1 cellular context compared by ENCODE assay signal in the genomic region with DNA sequence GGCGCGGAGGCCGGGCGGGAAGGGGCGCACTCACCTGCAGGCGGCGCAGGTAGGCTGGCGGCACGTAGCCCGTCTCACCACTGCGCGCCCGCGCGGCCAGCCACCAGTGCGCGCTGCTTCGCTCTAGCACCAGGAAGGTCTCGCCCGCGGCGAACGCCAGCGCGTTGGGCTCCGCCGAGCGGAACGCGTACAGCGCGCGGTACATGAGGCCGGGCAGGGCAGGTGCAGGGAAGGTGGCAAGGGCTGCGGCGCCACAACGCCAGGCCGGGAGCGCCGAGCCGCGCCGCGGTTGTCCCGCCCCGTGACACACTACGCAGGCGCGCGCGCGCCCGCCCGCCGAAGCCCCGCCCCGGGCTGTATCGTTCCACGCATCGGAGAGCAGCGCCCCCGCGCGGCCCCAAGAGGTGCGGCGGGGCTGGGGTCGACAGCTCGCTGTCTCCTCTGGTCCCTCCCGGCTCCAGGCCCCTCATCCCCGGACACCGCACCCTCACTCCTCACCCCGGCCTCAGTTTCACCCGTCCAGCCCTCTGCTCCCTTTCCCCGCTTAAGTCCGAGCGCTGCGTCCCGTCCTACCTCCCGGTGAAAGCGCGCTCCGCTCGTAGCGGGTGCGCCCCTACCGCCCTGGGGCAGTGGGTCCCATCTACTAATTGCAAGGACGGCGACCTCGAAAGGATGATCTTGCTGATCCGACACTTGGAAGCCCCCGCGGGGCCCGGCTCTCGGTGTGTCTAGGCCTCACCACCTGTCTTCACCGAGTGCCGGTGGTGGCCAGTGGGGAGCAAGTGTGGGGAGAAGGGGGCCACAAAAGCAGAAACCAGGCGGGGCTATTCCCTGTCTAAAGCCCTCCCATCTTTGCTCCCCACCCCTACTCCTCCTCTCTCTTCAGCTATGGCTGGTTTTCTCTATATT.
TF ChIP-seq lines count a peak whose summit lies in the region.

A gene (minus strand): TSS at position 313 of the 909 bp plus-strand sequence. CDS start 108 bp downstream, at position 205.

TF ChIP-seq in HEK293, 187 proteins besides CTCF, POLR2A, EP300 and RAD21 (continued from another document and continues in another):
- TF ChIP-seq, protein P1, sequence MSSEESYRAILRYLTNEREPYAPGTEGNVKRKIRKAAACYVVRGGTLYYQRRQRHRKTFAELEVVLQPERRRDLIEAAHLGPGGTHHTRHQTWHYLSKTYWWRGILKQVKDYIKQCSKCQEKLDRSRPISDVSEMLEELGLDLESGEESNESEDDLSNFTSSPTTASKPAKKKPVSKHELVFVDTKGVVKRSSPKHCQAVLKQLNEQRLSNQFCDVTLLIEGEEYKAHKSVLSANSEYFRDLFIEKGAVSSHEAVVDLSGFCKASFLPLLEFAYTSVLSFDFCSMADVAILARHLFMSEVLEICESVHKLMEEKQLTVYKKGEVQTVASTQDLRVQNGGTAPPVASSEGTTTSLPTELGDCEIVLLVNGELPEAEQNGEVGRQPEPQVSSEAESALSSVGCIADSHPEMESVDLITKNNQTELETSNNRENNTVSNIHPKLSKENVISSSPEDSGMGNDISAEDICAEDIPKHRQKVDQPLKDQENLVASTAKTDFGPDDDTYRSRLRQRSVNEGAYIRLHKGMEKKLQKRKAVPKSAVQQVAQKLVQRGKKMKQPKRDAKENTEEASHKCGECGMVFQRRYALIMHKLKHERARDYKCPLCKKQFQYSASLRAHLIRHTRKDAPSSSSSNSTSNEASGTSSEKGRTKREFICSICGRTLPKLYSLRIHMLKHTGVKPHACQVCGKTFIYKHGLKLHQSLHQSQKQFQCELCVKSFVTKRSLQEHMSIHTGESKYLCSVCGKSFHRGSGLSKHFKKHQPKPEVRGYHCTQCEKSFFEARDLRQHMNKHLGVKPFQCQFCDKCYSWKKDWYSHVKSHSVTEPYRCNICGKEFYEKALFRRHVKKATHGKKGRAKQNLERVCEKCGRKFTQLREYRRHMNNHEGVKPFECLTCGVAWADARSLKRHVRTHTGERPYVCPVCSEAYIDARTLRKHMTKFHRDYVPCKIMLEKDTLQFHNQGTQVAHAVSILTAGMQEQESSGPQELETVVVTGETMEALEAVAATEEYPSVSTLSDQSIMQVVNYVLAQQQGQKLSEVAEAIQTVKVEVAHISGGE (tag by site-specific recombination; conservative IDR thresholded peaks at IDR 0.05; ENCODE audit: low read depth) = no peak
- no peak for TF ChIP-seq ZNF311 (tag by site-specific recombination; IDR thresholded peaks at IDR 0.05; ENCODE audit: borderline replicate concordance)
- TF ChIP-seq ZNF629 (tag by site-specific recombination; IDR thresholded peaks at IDR 0.05) = no peak
- TF ChIP-seq, protein P2, sequence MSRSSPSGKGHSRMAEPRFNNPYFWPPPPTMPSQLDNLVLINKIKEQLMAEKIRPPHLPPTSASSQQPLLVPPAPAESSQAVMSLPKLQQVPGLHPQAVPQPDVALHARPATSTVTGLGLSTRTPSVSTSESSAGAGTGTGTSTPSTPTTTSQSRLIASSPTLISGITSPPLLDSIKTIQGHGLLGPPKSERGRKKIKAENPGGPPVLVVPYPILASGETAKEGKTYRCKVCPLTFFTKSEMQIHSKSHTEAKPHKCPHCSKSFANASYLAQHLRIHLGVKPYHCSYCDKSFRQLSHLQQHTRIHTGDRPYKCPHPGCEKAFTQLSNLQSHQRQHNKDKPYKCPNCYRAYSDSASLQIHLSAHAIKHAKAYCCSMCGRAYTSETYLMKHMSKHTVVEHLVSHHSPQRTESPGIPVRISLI (tag by site-specific recombination; IDR thresholded peaks at IDR 0.05) = no peak
- TF ChIP-seq, protein P3, sequence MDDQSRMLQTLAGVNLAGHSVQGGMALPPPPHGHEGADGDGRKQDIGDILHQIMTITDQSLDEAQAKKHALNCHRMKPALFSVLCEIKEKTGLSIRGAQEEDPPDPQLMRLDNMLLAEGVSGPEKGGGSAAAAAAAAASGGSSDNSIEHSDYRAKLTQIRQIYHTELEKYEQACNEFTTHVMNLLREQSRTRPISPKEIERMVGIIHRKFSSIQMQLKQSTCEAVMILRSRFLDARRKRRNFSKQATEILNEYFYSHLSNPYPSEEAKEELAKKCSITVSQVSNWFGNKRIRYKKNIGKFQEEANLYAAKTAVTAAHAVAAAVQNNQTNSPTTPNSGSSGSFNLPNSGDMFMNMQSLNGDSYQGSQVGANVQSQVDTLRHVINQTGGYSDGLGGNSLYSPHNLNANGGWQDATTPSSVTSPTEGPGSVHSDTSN (CRISPR knock-in tag; IDR thresholded peaks at IDR 0.05) = peak; percentile 90
- TF ChIP-seq, protein P4, sequence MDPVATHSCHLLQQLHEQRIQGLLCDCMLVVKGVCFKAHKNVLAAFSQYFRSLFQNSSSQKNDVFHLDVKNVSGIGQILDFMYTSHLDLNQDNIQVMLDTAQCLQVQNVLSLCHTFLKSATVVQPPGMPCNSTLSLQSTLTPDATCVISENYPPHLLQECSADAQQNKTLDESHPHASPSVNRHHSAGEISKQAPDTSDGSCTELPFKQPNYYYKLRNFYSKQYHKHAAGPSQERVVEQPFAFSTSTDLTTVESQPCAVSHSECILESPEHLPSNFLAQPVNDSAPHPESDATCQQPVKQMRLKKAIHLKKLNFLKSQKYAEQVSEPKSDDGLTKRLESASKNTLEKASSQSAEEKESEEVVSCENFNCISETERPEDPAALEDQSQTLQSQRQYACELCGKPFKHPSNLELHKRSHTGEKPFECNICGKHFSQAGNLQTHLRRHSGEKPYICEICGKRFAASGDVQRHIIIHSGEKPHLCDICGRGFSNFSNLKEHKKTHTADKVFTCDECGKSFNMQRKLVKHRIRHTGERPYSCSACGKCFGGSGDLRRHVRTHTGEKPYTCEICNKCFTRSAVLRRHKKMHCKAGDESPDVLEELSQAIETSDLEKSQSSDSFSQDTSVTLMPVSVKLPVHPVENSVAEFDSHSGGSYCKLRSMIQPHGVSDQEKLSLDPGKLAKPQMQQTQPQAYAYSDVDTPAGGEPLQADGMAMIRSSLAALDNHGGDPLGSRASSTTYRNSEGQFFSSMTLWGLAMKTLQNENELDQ (tag by site-specific recombination; IDR thresholded peaks at IDR 0.05; ENCODE audit: low read depth) = no peak
- TF ChIP-seq, protein P5, sequence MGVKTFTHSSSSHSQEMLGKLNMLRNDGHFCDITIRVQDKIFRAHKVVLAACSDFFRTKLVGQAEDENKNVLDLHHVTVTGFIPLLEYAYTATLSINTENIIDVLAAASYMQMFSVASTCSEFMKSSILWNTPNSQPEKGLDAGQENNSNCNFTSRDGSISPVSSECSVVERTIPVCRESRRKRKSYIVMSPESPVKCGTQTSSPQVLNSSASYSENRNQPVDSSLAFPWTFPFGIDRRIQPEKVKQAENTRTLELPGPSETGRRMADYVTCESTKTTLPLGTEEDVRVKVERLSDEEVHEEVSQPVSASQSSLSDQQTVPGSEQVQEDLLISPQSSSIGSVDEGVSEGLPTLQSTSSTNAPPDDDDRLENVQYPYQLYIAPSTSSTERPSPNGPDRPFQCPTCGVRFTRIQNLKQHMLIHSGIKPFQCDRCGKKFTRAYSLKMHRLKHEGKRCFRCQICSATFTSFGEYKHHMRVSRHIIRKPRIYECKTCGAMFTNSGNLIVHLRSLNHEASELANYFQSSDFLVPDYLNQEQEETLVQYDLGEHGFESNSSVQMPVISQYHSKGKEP (tag by site-specific recombination; IDR thresholded peaks at IDR 0.05) = no peak
- TF ChIP-seq ZNF175 (tag by site-specific recombination; IDR thresholded peaks at IDR 0.05) = no peak
- TF ChIP-seq ZBTB20 (tag by site-specific recombination; IDR thresholded peaks at IDR 0.05) = peak; percentile 29; the same call in 1 of the 2 replicates
- TF ChIP-seq KLF7 (tag by site-specific recombination; IDR thresholded peaks at IDR 0.05; ENCODE audit: borderline replicate concordance) = no peak
- TF ChIP-seq, protein P6, sequence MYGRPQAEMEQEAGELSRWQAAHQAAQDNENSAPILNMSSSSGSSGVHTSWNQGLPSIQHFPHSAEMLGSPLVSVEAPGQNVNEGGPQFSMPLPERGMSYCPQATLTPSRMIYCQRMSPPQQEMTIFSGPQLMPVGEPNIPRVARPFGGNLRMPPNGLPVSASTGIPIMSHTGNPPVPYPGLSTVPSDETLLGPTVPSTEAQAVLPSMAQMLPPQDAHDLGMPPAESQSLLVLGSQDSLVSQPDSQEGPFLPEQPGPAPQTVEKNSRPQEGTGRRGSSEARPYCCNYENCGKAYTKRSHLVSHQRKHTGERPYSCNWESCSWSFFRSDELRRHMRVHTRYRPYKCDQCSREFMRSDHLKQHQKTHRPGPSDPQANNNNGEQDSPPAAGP (tag by site-specific recombination; IDR thresholded peaks at IDR 0.05) = no peak; the same call in 1 of the 2 replicates
- TF ChIP-seq ZNF211 (tag by site-specific recombination; IDR thresholded peaks at IDR 0.05; ENCODE audit: low read depth) = no peak
- no peak for TF ChIP-seq ZSCAN23 (tag by site-specific recombination; IDR thresholded peaks at IDR 0.05)
- no peak for TF ChIP-seq ZNF24 (tag by site-specific recombination; IDR thresholded peaks at IDR 0.05)
- TF ChIP-seq, protein P7, sequence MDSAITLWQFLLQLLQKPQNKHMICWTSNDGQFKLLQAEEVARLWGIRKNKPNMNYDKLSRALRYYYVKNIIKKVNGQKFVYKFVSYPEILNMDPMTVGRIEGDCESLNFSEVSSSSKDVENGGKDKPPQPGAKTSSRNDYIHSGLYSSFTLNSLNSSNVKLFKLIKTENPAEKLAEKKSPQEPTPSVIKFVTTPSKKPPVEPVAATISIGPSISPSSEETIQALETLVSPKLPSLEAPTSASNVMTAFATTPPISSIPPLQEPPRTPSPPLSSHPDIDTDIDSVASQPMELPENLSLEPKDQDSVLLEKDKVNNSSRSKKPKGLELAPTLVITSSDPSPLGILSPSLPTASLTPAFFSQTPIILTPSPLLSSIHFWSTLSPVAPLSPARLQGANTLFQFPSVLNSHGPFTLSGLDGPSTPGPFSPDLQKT (IDR thresholded peaks at IDR 0.05; ENCODE audit: borderline replicate concordance, low read depth, low read length) = no peak
- TF ChIP-seq ZBTB17 (tag by site-specific recombination; IDR thresholded peaks at IDR 0.05) = no peak; the same call in 1 of the 2 replicates
- no peak for TF ChIP-seq ZNF354C (tag by site-specific recombination; IDR thresholded peaks at IDR 0.05; ENCODE audit: borderline replicate concordance, low read depth)
- TF ChIP-seq ZNF114 (tag by site-specific recombination; IDR thresholded peaks at IDR 0.05) = no peak
- no peak for TF ChIP-seq ZBTB21 (tag by site-specific recombination; IDR thresholded peaks at IDR 0.05)
- no peak for TF ChIP-seq BCL11A (tag by site-specific recombination; IDR thresholded peaks at IDR 0.05; ENCODE audit: low read depth)
- TF ChIP-seq ZFP37 (tag by site-specific recombination; IDR thresholded peaks at IDR 0.05) = no peak
- no peak for TF ChIP-seq GLI2 (tag by site-specific recombination; IDR thresholded peaks at IDR 0.05; ENCODE audit: borderline replicate concordance, low read depth)
- no peak for TF ChIP-seq ZNF510 (tag by site-specific recombination; IDR thresholded peaks at IDR 0.05; ENCODE audit: insufficient replicate concordance)
- TF ChIP-seq, protein P8, sequence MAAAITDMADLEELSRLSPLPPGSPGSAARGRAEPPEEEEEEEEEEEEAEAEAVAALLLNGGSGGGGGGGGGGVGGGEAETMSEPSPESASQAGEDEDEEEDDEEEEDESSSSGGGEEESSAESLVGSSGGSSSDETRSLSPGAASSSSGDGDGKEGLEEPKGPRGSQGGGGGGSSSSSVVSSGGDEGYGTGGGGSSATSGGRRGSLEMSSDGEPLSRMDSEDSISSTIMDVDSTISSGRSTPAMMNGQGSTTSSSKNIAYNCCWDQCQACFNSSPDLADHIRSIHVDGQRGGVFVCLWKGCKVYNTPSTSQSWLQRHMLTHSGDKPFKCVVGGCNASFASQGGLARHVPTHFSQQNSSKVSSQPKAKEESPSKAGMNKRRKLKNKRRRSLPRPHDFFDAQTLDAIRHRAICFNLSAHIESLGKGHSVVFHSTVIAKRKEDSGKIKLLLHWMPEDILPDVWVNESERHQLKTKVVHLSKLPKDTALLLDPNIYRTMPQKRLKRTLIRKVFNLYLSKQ (tag by site-specific recombination; IDR thresholded peaks at IDR 0.05; ENCODE audit: borderline replicate concordance) = no peak
- TF ChIP-seq ZNF23 (tag by site-specific recombination; IDR thresholded peaks at IDR 0.05; ENCODE audit: borderline replicate concordance) = no peak
- TF ChIP-seq ZEB2 (tag by site-specific recombination; IDR thresholded peaks at IDR 0.05) = peak; percentile 45
- no peak; the same call in 1 of the 2 replicates for TF ChIP-seq YY2 (tag by site-specific recombination; IDR thresholded peaks at IDR 0.05)
- no peak for TF ChIP-seq ZNF157 (tag by site-specific recombination; IDR thresholded peaks at IDR 0.05)
- TF ChIP-seq, protein P9, sequence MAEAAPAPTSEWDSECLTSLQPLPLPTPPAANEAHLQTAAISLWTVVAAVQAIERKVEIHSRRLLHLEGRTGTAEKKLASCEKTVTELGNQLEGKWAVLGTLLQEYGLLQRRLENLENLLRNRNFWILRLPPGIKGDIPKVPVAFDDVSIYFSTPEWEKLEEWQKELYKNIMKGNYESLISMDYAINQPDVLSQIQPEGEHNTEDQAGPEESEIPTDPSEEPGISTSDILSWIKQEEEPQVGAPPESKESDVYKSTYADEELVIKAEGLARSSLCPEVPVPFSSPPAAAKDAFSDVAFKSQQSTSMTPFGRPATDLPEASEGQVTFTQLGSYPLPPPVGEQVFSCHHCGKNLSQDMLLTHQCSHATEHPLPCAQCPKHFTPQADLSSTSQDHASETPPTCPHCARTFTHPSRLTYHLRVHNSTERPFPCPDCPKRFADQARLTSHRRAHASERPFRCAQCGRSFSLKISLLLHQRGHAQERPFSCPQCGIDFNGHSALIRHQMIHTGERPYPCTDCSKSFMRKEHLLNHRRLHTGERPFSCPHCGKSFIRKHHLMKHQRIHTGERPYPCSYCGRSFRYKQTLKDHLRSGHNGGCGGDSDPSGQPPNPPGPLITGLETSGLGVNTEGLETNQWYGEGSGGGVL (tag by site-specific recombination; IDR thresholded peaks at IDR 0.05) = no peak
- TF ChIP-seq ZNF585B (tag by site-specific recombination; IDR thresholded peaks at IDR 0.05) = no peak
- no peak for TF ChIP-seq ZNF558 (tag by site-specific recombination; IDR thresholded peaks at IDR 0.05)
- TF ChIP-seq ZNF133 (tag by site-specific recombination; IDR thresholded peaks at IDR 0.05) = no peak
- TF ChIP-seq ZSCAN16 (tag by site-specific recombination; IDR thresholded peaks at IDR 0.05) = no peak
- TF ChIP-seq ZNF560 (tag by site-specific recombination; IDR thresholded peaks at IDR 0.05; ENCODE audit: borderline replicate concordance) = no peak
- peak; percentile 48 for TF ChIP-seq ZNF335 (tag by site-specific recombination; conservative IDR thresholded peaks at IDR 0.05)
- TF ChIP-seq, protein P10, sequence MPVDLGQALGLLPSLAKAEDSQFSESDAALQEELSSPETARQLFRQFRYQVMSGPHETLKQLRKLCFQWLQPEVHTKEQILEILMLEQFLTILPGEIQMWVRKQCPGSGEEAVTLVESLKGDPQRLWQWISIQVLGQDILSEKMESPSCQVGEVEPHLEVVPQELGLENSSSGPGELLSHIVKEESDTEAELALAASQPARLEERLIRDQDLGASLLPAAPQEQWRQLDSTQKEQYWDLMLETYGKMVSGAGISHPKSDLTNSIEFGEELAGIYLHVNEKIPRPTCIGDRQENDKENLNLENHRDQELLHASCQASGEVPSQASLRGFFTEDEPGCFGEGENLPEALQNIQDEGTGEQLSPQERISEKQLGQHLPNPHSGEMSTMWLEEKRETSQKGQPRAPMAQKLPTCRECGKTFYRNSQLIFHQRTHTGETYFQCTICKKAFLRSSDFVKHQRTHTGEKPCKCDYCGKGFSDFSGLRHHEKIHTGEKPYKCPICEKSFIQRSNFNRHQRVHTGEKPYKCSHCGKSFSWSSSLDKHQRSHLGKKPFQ (tag by site-specific recombination; IDR thresholded peaks at IDR 0.05) = no peak
- TF ChIP-seq ZNF791 (tag by site-specific recombination; IDR thresholded peaks at IDR 0.05) = no peak
